In genomic region chr11:83583953-83584352, GRCh38 we compare ENCODE assay signal across 12 cellular contexts.
DNase-seq lines count a peak whose midpoint lies in the region; ATAC-seq and TF ChIP-seq lines count a peak whose summit lies in the region.
"Had no signal": no experiment of that assay in that cellular context is flagged by ENCODE, and none has a peak within 500 bp of the region (broad histone marks: within the 10 kb centered on the region; RNA-seq: fewer than 3 reads in every experiment).

No MANE protein-coding gene starts in this region.

- no peaks in the 10 kb centered on the region for H3K4me1 Mint-ChIP-seq in activated T-cell treated with anti-CD3 and anti-CD28 coated beads, Interleukin-2, amount 50 U/mL, for 4 hours (ENCODE audit: low read depth)
- H3K4me1 Mint-ChIP-seq in stimulated activated naive CD8-positive, alpha-beta T cell treated with anti-CD3 and anti-CD28 coated beads, Interleukin-15, amount 100 ng/mL, for 72 hours = no peaks in the 10 kb centered on the region
- H3K4me1 Mint-ChIP-seq: B cell had no signal

- no peak overlapping the region for H3K27ac Mint-ChIP-seq in stimulated activated naive CD8-positive, alpha-beta T cell treated with anti-CD3 and anti-CD28 coated beads, Interleukin-15, amount 100 ng/mL, for 72 hours
- H3K27ac Mint-ChIP-seq: B cell had no signal

- peak; percentile 83 to 84 for ATAC-seq in activated T-cell treated with anti-CD3 and anti-CD28 coated beads, Interleukin-2, amount 50 U/mL, for 4 hours
- ATAC-seq in HG02763 (IDR thresholded peaks at IDR 0.05; ENCODE audit: unreplicated experiment) (peak; percentile 99), SK-N-SH treated with all-trans-retinoic acid at 6 μM for 48 hours (peak; percentile 93)
- ATAC-seq in stimulated activated naive CD8-positive, alpha-beta T cell treated with anti-CD3 and anti-CD28 coated beads, Interleukin-15, amount 100 ng/mL, for 72 hours = peak; percentile 67
- ATAC-seq: gastroesophageal sphincter, sciatic nerve had no signal

- intact Hi-C loops in cardiac septum (cut with DNase I) = no loop called here

- H3K9me3 Mint-ChIP-seq in activated T-cell treated with anti-CD3 and anti-CD28 coated beads, Interleukin-2, amount 50 U/mL, for 4 hours = no peaks in the 10 kb centered on the region
- H3K9me3 Mint-ChIP-seq in stimulated activated naive CD8-positive, alpha-beta T cell treated with anti-CD3 and anti-CD28 coated beads, Interleukin-15, amount 100 ng/mL, for 72 hours = no peaks in the 10 kb centered on the region

- DNase-seq in activated T-cell treated with anti-CD3 and anti-CD28 coated beads, Interleukin-2, amount 50 U/mL, for 4 hours = no peak
- DNase-seq in activated T-cell treated with anti-CD3 and anti-CD28 coated beads, Interleukin-2, amount 50 U/mL, for 48 hours = no peak
- DNase-seq in stimulated activated naive CD8-positive, alpha-beta T cell treated with anti-CD3 and anti-CD28 coated beads, Interleukin-15, amount 100 ng/mL, for 72 hours = no peak
- DNase-seq in cardiac septum (ENCODE audit: low spot score) (no peak), SKM-1 treated with dmso at 0.1 percent for 144 hours (lab: John Stamatoyannopoulos, UW; ENCODE audit: unreplicated experiment) (no peak)
- no peak for DNase-seq in stimulated activated CD4-positive, alpha-beta T cell treated with anti-CD3 and anti-CD28 coated beads, Interleukin-4, amount 100 ng/mL, for 4 hours
- DNase-seq: activated CD4-positive, alpha-beta T cell treated with anti-CD3 and anti-CD28 coated beads for 48 hours had no signal

- no peaks in the 10 kb centered on the region for H3K36me3 Mint-ChIP-seq in activated T-cell treated with anti-CD3 and anti-CD28 coated beads, Interleukin-2, amount 50 U/mL, for 4 hours (ENCODE audit: insufficient read depth)

- H3K4me3 Mint-ChIP-seq in activated T-cell treated with anti-CD3 and anti-CD28 coated beads, Interleukin-2, amount 50 U/mL, for 4 hours = no peak overlapping the region
- H3K4me3 Mint-ChIP-seq in stimulated activated naive CD8-positive, alpha-beta T cell treated with anti-CD3 and anti-CD28 coated beads, Interleukin-15, amount 100 ng/mL, for 72 hours = no peak overlapping the region
- H3K4me3 Mint-ChIP-seq: B cell had no signal

- H3K27me3 Mint-ChIP-seq in activated T-cell treated with anti-CD3 and anti-CD28 coated beads, Interleukin-2, amount 50 U/mL, for 4 hours (ENCODE audit: low read depth) = no peaks in the 10 kb centered on the region
- no peaks in the 10 kb centered on the region for H3K27me3 Mint-ChIP-seq in stimulated activated naive CD8-positive, alpha-beta T cell treated with anti-CD3 and anti-CD28 coated beads, Interleukin-15, amount 100 ng/mL, for 72 hours

TF ChIP-seq in SK-N-SH treated with all-trans-retinoic acid at 6 μM for 48 hours, 23 proteins besides CTCF, POLR2A, EP300 and RAD21:
- no peak for TF ChIP-seq TSHZ2 (CRISPR knock-in tag; IDR thresholded peaks at IDR 0.05)
TF ChIP-seq in SK-N-SH treated with all-trans-retinoic acid at 6 μM for 48 hours: peak in this region for 0.
